ENCODE assay signal across 1 cellular context in genomic region chr10:130136214-130137076, GRCh38.
TF ChIP-seq lines count a peak whose summit lies in the region.

Gene GLRX3 (plus strand): TSS chr10:130136391. CDS start chr10:130136421, 30 bp downstream.

TF ChIP-seq in K562, 482 proteins besides CTCF, POLR2A, EP300 and RAD21 (continued from another document and continues in another):
- TF ChIP-seq THRB (CRISPR knock-in tag; conservative IDR thresholded peaks at IDR 0.05) (no peak), RBFOX2 (IDR thresholded peaks at IDR 0.05; ENCODE audit: low read depth, low read length) (peak; percentile 89), ZBTB7A (IDR thresholded peaks at IDR 0.05; ENCODE audit: borderline replicate concordance, control insufficient read depth, low read depth, low read length) (peak; percentile 78; the same call in 1 of the 2 replicates), CHD1 (IDR thresholded peaks at IDR 0.05; ENCODE audit: low read length) (peak; percentile 52), MYC (IDR thresholded peaks at IDR 0.05; ENCODE audit: low read depth, low read length) (peak; percentile 56; the same call in 1 of the 2 replicates), MYC (CRISPR knock-in tag; IDR thresholded peaks at IDR 0.05; ENCODE audit: borderline replicate concordance, low read depth) (no peak), GABPA (tag; conservative IDR thresholded peaks at IDR 0.05; ENCODE audit: low read depth) (peak; percentile 56), PRPF4 (IDR thresholded peaks at IDR 0.05; ENCODE audit: insufficient read depth, low read depth, low read length, poor library complexity, severe bottlenecking) (no peak), SETDB1 (IDR thresholded peaks at IDR 0.05; ENCODE audit: low read length) (no peak), ARID4B (CRISPR knock-in tag; IDR thresholded peaks at IDR 0.05) (peak; percentile 65; the same call in 1 of the 2 replicates), PHF8 (IDR thresholded peaks at IDR 0.05; ENCODE audit: borderline replicate concordance, low read length) (peak; percentile 87; the same call in 1 of the 2 replicates), ATF6 (CRISPR knock-in tag; IDR thresholded peaks at IDR 0.05) (no peak), HCFC1 (IDR thresholded peaks at IDR 0.05; ENCODE audit: low read depth, low read length) (peak; percentile 51; the same call in 1 of the 2 replicates), GABPB1 (CRISPR knock-in tag; IDR thresholded peaks at IDR 0.05) (peak; percentile 72; the same call in 1 of the 2 replicates), MNT (conservative IDR thresholded peaks at IDR 0.05) (peak; percentile 62 to 91), SIN3A (IDR thresholded peaks at IDR 0.05; ENCODE audit: borderline replicate concordance in 2 of 2, control insufficient read depth in 1 of 2, low read depth in 2 of 2, low read length in 2 of 2) (peak; percentile 62 to 90; a peak in 2 of 4 replicates), EP400 (IDR thresholded peaks at IDR 0.05) (peak; percentile 61; the same call in 1 of the 2 replicates), MEIS2 (IDR thresholded peaks at IDR 0.05; ENCODE audit: partially characterized antibody) (peak; percentile 34), OTX1 (CRISPR knock-in tag; IDR thresholded peaks at IDR 0.05) (no peak), RBM34 (IDR thresholded peaks at IDR 0.05; ENCODE audit: borderline replicate concordance, insufficient read depth, low read length) (no peak), PHTF2 (CRISPR knock-in tag; IDR thresholded peaks at IDR 0.05) (no peak), CC2D1A (IDR thresholded peaks at IDR 0.05) (no peak), FOXA1 (IDR thresholded peaks at IDR 0.05; ENCODE audit: borderline replicate concordance) (no peak), SUPT5H (IDR thresholded peaks at IDR 0.05) (peak; percentile 76), C11orf30 (IDR thresholded peaks at IDR 0.05; ENCODE audit: low read depth) (peak; percentile 70), HDAC1 (IDR thresholded peaks at IDR 0.05) (peak in 1 of 2 experiments; percentile 61; a peak in 1 of 4 replicates), CREM (IDR thresholded peaks at IDR 0.05; ENCODE audit: low read depth) (0 out of 2 replicates have a peak, but pooled peaks have one; percentile 9), RFX1 (IDR thresholded peaks at IDR 0.05) (no peak), ATF7 (IDR thresholded peaks at IDR 0.05) (peak; percentile 44; the same call in 1 of the 2 replicates), ZFX (CRISPR knock-in tag; IDR thresholded peaks at IDR 0.05) (peak; percentile 65), POLR2AphosphoS5 (IDR thresholded peaks at IDR 0.05; ENCODE audit: control insufficient read depth, insufficient read depth, low read depth, low read length) (peak; percentile 36; the same call in 1 of the 2 replicates), YY1 (IDR thresholded peaks at IDR 0.05; ENCODE audit: borderline replicate concordance in 1 of 3, control insufficient read depth in 1 of 3, extremely low read depth in 1 of 3, insufficient read depth in 3 of 3, insufficient read length in 1 of 3, insufficient replicate concordance in 2 of 3, low read depth in 1 of 3, low read length in 2 of 3) (peak; percentile 69 to 94 (median 92)), ZMIZ1 (IDR thresholded peaks at IDR 0.05; ENCODE audit: low read depth in 2 of 2, low read length in 2 of 2) (peak in 1 of 2 experiments; percentile 85; a peak in 2 of 4 replicates), RB1 (IDR thresholded peaks at IDR 0.05; ENCODE audit: low read depth) (peak; percentile 38; the same call in 1 of the 2 replicates), DACH1 (IDR thresholded peaks at IDR 0.05; ENCODE audit: partially characterized antibody) (peak; percentile 27), SAP30 (IDR thresholded peaks at IDR 0.05; ENCODE audit: borderline replicate concordance, insufficient read depth, low read depth, low read length, poor library complexity, severe bottlenecking) (peak; percentile 67), JUND (IDR thresholded peaks at IDR 0.05; ENCODE audit: borderline replicate concordance, low read depth, low read length) (peak; percentile 32; the same call in 1 of the 2 replicates), JUND (tag; IDR thresholded peaks at IDR 0.05; ENCODE audit: borderline replicate concordance, low read depth, low read length) (no peak), CREBBP (IDR thresholded peaks at IDR 0.05; ENCODE audit: low read depth, low read length) (no peak), ZNF143 (CRISPR knock-in tag; IDR thresholded peaks at IDR 0.05) (no peak), KLF13 (tag; IDR thresholded peaks at IDR 0.05; ENCODE audit: borderline replicate concordance, low read depth) (peak; percentile 52; the same call in 1 of the 2 replicates), TOE1 (IDR thresholded peaks at IDR 0.05; ENCODE audit: borderline replicate concordance) (0 out of 2 replicates have a peak, but pooled peaks have one; percentile 31), TOE1 (CRISPR knock-in tag; IDR thresholded peaks at IDR 0.05; ENCODE audit: borderline replicate concordance, low read depth) (no peak), POLR2G (IDR thresholded peaks at IDR 0.05; ENCODE audit: low read depth, low read length) (peak; percentile 90), ETS1 (conservative IDR thresholded peaks at IDR 0.05; ENCODE audit: control insufficient read depth, low read depth, low read length) (peak; percentile 70; the same call in 1 of the 2 replicates), ZNF24 (IDR thresholded peaks at IDR 0.05) (no peak), SRSF1 (IDR thresholded peaks at IDR 0.05; ENCODE audit: low read depth, low read length) (no peak), ZNF140 (CRISPR knock-in tag; IDR thresholded peaks at IDR 0.05) (no peak), MEF2A (IDR thresholded peaks at IDR 0.05; ENCODE audit: control insufficient read depth, low read depth, low read length) (no peak), TBP (optimal IDR thresholded peaks at IDR 0.05; ENCODE audit: low read depth, low read length) (peak; percentile 78), FIP1L1 (IDR thresholded peaks at IDR 0.05; ENCODE audit: low read depth, low read length, poor library complexity, severe bottlenecking) (peak; percentile 74), NKRF (IDR thresholded peaks at IDR 0.05; ENCODE audit: borderline replicate concordance) (0 out of 2 replicates have a peak, but pooled peaks have one; percentile 48), ZNF699 (CRISPR knock-in tag; IDR thresholded peaks at IDR 0.05; ENCODE audit: insufficient replicate concordance) (no peak)
